1 cellular context compared by ENCODE assay signal in the genomic region with DNA sequence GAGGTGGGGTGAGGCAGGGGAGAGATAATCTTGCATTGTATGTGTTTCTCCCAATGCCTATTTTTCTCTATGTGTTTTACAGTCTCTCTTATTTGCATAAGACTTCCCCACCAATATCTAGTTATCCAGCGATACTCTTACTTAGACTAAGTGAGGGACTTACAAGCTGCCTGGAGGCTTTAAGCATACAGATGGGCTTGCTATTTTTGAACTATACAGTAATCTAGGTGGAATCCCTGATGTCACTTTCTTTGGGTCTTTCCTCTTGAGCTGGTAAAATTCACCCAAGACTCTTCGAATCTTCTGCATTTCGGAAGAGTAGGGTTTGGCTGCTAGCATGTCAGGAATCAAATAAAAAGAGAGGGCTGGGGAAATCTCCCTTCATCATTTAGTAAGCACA.
TF ChIP-seq lines count a peak whose summit lies in the region.

No MANE protein-coding gene starts in this region.

TF ChIP-seq in IMR-90, 13 proteins besides CTCF, POLR2A, EP300 and RAD21 (continued from another document):
- TF ChIP-seq MAFK (IDR thresholded peaks at IDR 0.05; ENCODE audit: low read depth, low read length) (no peak), CHD1 (IDR thresholded peaks at IDR 0.05; ENCODE audit: low read depth, low read length) (no peak), SMC3 (IDR thresholded peaks at IDR 0.05; ENCODE audit: low read depth, low read length) (no peak), RCOR1 (IDR thresholded peaks at IDR 0.05; ENCODE audit: insufficient replicate concordance, low read length) (no peak), MXI1 (IDR thresholded peaks at IDR 0.05; ENCODE audit: borderline replicate concordance, low read depth, low read length) (no peak), ELK1 (IDR thresholded peaks at IDR 0.05; ENCODE audit: borderline replicate concordance, low read depth, low read length) (no peak), RFX5 (IDR thresholded peaks at IDR 0.05; ENCODE audit: low read depth, low read length) (no peak)
- TF ChIP-seq, protein P1, sequence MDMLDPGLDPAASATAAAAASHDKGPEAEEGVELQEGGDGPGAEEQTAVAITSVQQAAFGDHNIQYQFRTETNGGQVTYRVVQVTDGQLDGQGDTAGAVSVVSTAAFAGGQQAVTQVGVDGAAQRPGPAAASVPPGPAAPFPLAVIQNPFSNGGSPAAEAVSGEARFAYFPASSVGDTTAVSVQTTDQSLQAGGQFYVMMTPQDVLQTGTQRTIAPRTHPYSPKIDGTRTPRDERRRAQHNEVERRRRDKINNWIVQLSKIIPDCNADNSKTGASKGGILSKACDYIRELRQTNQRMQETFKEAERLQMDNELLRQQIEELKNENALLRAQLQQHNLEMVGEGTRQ (IDR thresholded peaks at IDR 0.05; ENCODE audit: low read depth, low read length): no peak
TF ChIP-seq in IMR-90: peak in this region for 0.
